In genomic region chr3:197886052-197886451, GRCh38 we compare ENCODE assay signal across 7 cellular contexts.
DNase-seq lines count a peak whose midpoint lies in the region; ATAC-seq, FAIRE-seq and TF ChIP-seq lines count a peak whose summit lies in the region.
"Not testable (repeated sequence)": the region's sequence is repeated elsewhere in the genome, so short reads cannot be mapped to it uniquely, and the experiment has no call there.

No MANE protein-coding gene starts in this region.

- not testable (repeated sequence) for H4K91ac ChIP-seq in H1 (replicated peaks; ENCODE audit: insufficient read length, low read length)

- not testable (repeated sequence) for H2BK12ac ChIP-seq in H1 (ENCODE audit: low read depth, low read length)

- H3K4me3 Mint-ChIP-seq in WTC11; activated naive CD4-positive, alpha-beta T cell treated with anti-CD3 and anti-CD28 coated beads, Interleukin-2, amount 50 U/mL, for 24 hours; stimulated activated effector memory CD8-positive, alpha-beta T cell treated with anti-CD3 and anti-CD28 coated beads, Interleukin-12 subunit alpha, Interleukin-12 subunit beta, amount 100 ng/mL, for 72 hours: not testable (repeated sequence)

- not testable (repeated sequence) for H2BK5ac ChIP-seq in H1 (ENCODE audit: low read depth, low read length)

- H3K79me2 ChIP-seq in K562 (ENCODE audit: control insufficient read depth, insufficient read depth, low read length); H1 (ENCODE audit: control insufficient read depth in 1 of 2, insufficient read depth in 2 of 2, low read length in 2 of 2); HepG2 (ENCODE audit: insufficient read depth, low read length): not testable (repeated sequence)

- H3K27ac ChIP-seq in HEK293 (ENCODE audit: extremely low read depth, low read depth, low read length); K562 (ENCODE audit: extremely low read depth, low read depth, low read length); H1 (ENCODE audit: low read depth, low read length); HepG2 (ENCODE audit: extremely low read length, insufficient read depth, low read length): not testable (repeated sequence)

- H3K27ac Mint-ChIP-seq in WTC11: not testable (repeated sequence)
- peak overlapping the region; percentile 30 for H3K27ac Mint-ChIP-seq in activated naive CD4-positive, alpha-beta T cell treated with anti-CD3 and anti-CD28 coated beads, Interleukin-2, amount 50 U/mL, for 24 hours
- H3K27ac Mint-ChIP-seq in stimulated activated effector memory CD8-positive, alpha-beta T cell treated with anti-CD3 and anti-CD28 coated beads, Interleukin-12 subunit alpha, Interleukin-12 subunit beta, amount 100 ng/mL, for 72 hours: peak overlapping the region; percentile 34

- FAIRE-seq in K562 (lab: Jason Lieb, UNC); H1 (lab: Jason Lieb, UNC); HepG2 (lab: Jason Lieb, UNC): not testable (repeated sequence)

- not testable (repeated sequence) for H2AK5ac ChIP-seq in H1 (ENCODE audit: low read depth, low read length)

- not testable (repeated sequence) for H3K4me1 ChIP-seq in HEK293 (ENCODE audit: control insufficient read depth, insufficient read depth, low read length); K562 (replicated peaks in 1 of 2; ENCODE audit: control insufficient read depth in 2 of 2, insufficient read depth in 2 of 2, low read length in 2 of 2); HepG2 (ENCODE audit: insufficient read depth, low read length)
- H3K4me1 ChIP-seq in H1 (replicated peaks in 1 of 4; ENCODE audit: control insufficient read depth in 3 of 4, insufficient read depth in 4 of 4, low read length in 3 of 4): peaks cover 8 to 18% (median 15%) of the 10 kb centered on the region in 4 experiments

- H3K23me2 ChIP-seq in H1 (ENCODE audit: low read depth, low read length): not testable (repeated sequence)

- TF ChIP-seq EP300 in K562 (IDR thresholded peaks at IDR 0.05; ENCODE audit: low read length); H1 (IDR thresholded peaks at IDR 0.05; ENCODE audit: borderline replicate concordance in 1 of 2, low read depth in 2 of 2, low read length in 2 of 2); HepG2 (IDR thresholded peaks at IDR 0.05; ENCODE audit: low read depth in 2 of 2, low read length in 2 of 2); HepG2 (CRISPR knock-in tag; IDR thresholded peaks at IDR 0.05; ENCODE audit: borderline replicate concordance): not testable (repeated sequence)

- not testable (repeated sequence) for H4K8ac ChIP-seq in H1 (ENCODE audit: extremely low read depth, insufficient read depth, low read length)

- not testable (repeated sequence) for H4K5ac ChIP-seq in H1 (ENCODE audit: insufficient read length, low read depth, low read length)

- H4K20me1 ChIP-seq in K562 (replicated peaks; ENCODE audit: control insufficient read depth, insufficient read depth, low read length); H1 (replicated peaks in 1 of 2; ENCODE audit: control insufficient read depth in 1 of 2, insufficient read depth in 2 of 2, low read length in 2 of 2): not testable (repeated sequence)
- peaks cover 13% of the 10 kb centered on the region; the same call in 1 of the 2 replicates for H4K20me1 ChIP-seq in HepG2 (ENCODE audit: insufficient read depth, low read length)

- not testable (repeated sequence) for H3K9me3 Mint-ChIP-seq in WTC11; activated naive CD4-positive, alpha-beta T cell treated with anti-CD3 and anti-CD28 coated beads, Interleukin-2, amount 50 U/mL, for 24 hours; stimulated activated effector memory CD8-positive, alpha-beta T cell treated with anti-CD3 and anti-CD28 coated beads, Interleukin-12 subunit alpha, Interleukin-12 subunit beta, amount 100 ng/mL, for 72 hours

- in situ Hi-C loops in K562 (cut with MboI); HepG2 (cut with HindIII; ENCODE audit: extremely low pct_ligation_motif_present, low pct_unique_long_range_greater_than_20kb): not testable (repeated sequence)

- H3K23ac ChIP-seq in H1 (ENCODE audit: insufficient read length): not testable (repeated sequence)

- peaks cover 51% of the 10 kb centered on the region for H3K4me1 Mint-ChIP-seq in WTC11
- peaks cover 12% of the 10 kb centered on the region for H3K4me1 Mint-ChIP-seq in activated naive CD4-positive, alpha-beta T cell treated with anti-CD3 and anti-CD28 coated beads, Interleukin-2, amount 50 U/mL, for 24 hours
- peaks cover 26% of the 10 kb centered on the region for H3K4me1 Mint-ChIP-seq in stimulated activated effector memory CD8-positive, alpha-beta T cell treated with anti-CD3 and anti-CD28 coated beads, Interleukin-12 subunit alpha, Interleukin-12 subunit beta, amount 100 ng/mL, for 72 hours

- H3K27me3 ChIP-seq in K562 (ENCODE audit: control insufficient read depth in 2 of 2, insufficient read depth in 2 of 2, low read length in 2 of 2); H1 (replicated peaks in 1 of 4; ENCODE audit: control insufficient read depth in 3 of 4, extremely low read depth in 1 of 4, insufficient read depth in 3 of 4, low read length in 3 of 4); HepG2 (ENCODE audit: control insufficient read depth in 1 of 2, insufficient read depth in 2 of 2, low read length in 2 of 2): not testable (repeated sequence)

- not testable (repeated sequence) for TF ChIP-seq POLR2A in K562 (conservative IDR thresholded peaks at IDR 0.05); H1 (IDR thresholded peaks at IDR 0.05; ENCODE audit: control extremely low read depth in 1 of 2, low read depth in 2 of 2, low read length in 2 of 2); HepG2 (IDR thresholded peaks at IDR 0.05; ENCODE audit: insufficient read depth in 1 of 2, low read depth in 2 of 2, low read length in 2 of 2)

- H3K14ac ChIP-seq in H1 (ENCODE audit: insufficient read length): not testable (repeated sequence)

- H3K56ac ChIP-seq in H1 (replicated peaks; ENCODE audit: insufficient read length, low read depth, low read length): not testable (repeated sequence)

- TF ChIP-seq CTCF in HEK293 (tag by site-specific recombination; IDR thresholded peaks at IDR 0.05); WTC11 (IDR thresholded peaks at IDR 0.05); K562 (IDR thresholded peaks at IDR 0.05 in 2 of 3, conservative IDR thresholded peaks at IDR 0.05 in 1 of 3; ENCODE audit: insufficient read depth in 2 of 3, low read depth in 1 of 3, low read length in 3 of 3); H1 (IDR thresholded peaks at IDR 0.05; ENCODE audit: control extremely low read depth in 1 of 3, insufficient read depth in 1 of 3, low read depth in 1 of 3, low read length in 3 of 3); HepG2 (CRISPR knock-in tag; IDR thresholded peaks at IDR 0.05): not testable (repeated sequence)

- peaks cover 0 to 14% of the 10 kb centered on the region in 2 experiments; a peak in 1 of 3 replicates for H3K36me3 ChIP-seq in HEK293 (ENCODE audit: control insufficient read depth in 2 of 2, insufficient read depth in 1 of 2, low read length in 2 of 2)
- peaks cover 15% of the 10 kb centered on the region; the same call in 1 of the 3 replicates for H3K36me3 ChIP-seq in K562 (ENCODE audit: control insufficient read depth, insufficient read depth, low read length)
- H3K36me3 ChIP-seq in H1 (ENCODE audit: control insufficient read depth in 2 of 4, insufficient read depth in 4 of 4, low read length in 3 of 4): not testable (repeated sequence)
- peaks cover 4 to 14% of the 10 kb centered on the region in 2 experiments; a peak in 4 of 5 replicates for H3K36me3 ChIP-seq in HepG2 (replicated peaks in 1 of 2; ENCODE audit: control insufficient read depth in 1 of 2, insufficient read depth in 2 of 2, low read length in 2 of 2)

- H3K4me2 ChIP-seq in K562 (ENCODE audit: insufficient read depth, low read length); H1 (ENCODE audit: insufficient read depth in 1 of 2, low read depth in 2 of 2, low read length in 2 of 2); HepG2 (ENCODE audit: low read depth, low read length): not testable (repeated sequence)

- POLR2A ChIA-PET in HEK293 (lab: Yijun Ruan, JAX); WTC11 (lab: Charles Lee); HepG2 (lab: Yijun Ruan, JAX): not testable (repeated sequence)
- POLR2A ChIA-PET in K562 (lab: Yijun Ruan, JAX): interaction anchor here (1.1 kb wide), 1 partner anchor 9 kb away, joined by 3 read pairs; no protein-coding TSS in a partner anchor
- POLR2A ChIA-PET in H1 (lab: Charles Lee; ENCODE audit: partially characterized antibody): interaction anchor here (0.6 kb wide), 1 partner anchor 13 kb away, joined by 3 read pairs; no protein-coding TSS in a partner anchor

- not testable (repeated sequence) for DNase-seq in WTC11 (ENCODE audit: low spot score); K562 (ENCODE audit: extremely low read depth in 1 of 4, low spot score in 3 of 4); H1 (ENCODE audit: low read depth in 1 of 2, low spot score in 2 of 2); HepG2 (ENCODE audit: low spot score); stimulated activated effector memory CD8-positive, alpha-beta T cell treated with anti-CD3 and anti-CD28 coated beads, Interleukin-12 subunit alpha, Interleukin-12 subunit beta, amount 100 ng/mL, for 72 hours (ENCODE audit: low spot score in 2 of 2)

- intact Hi-C loops in K562 (cut with micrococcal nuclease); HepG2 (cut with micrococcal nuclease; ENCODE audit: unreplicated experiment): not testable (repeated sequence)

- H3K9ac ChIP-seq in K562 (ENCODE audit: insufficient read depth in 1 of 2, low read depth in 2 of 2, low read length in 2 of 2); H1 (replicated peaks in 1 of 4; ENCODE audit: extremely low read depth in 1 of 4, low read depth in 3 of 4, low read length in 3 of 4); HepG2 (ENCODE audit: insufficient read depth, low read depth, low read length): not testable (repeated sequence)

- H3K36me3 Mint-ChIP-seq in WTC11: peaks cover 16% of the 10 kb centered on the region
- H3K36me3 Mint-ChIP-seq in activated naive CD4-positive, alpha-beta T cell treated with anti-CD3 and anti-CD28 coated beads, Interleukin-2, amount 50 U/mL, for 24 hours: not testable (repeated sequence)
- H3K36me3 Mint-ChIP-seq in stimulated activated effector memory CD8-positive, alpha-beta T cell treated with anti-CD3 and anti-CD28 coated beads, Interleukin-12 subunit alpha, Interleukin-12 subunit beta, amount 100 ng/mL, for 72 hours: peaks cover 98% of the 10 kb centered on the region

- H3K27me3 Mint-ChIP-seq in WTC11 (ENCODE audit: low read depth); activated naive CD4-positive, alpha-beta T cell treated with anti-CD3 and anti-CD28 coated beads, Interleukin-2, amount 50 U/mL, for 24 hours: not testable (repeated sequence)

- H3K4me3 ChIP-seq in HEK293 (ENCODE audit: low read depth, low read length); K562; H1 (ENCODE audit: extremely low read depth in 1 of 4, insufficient read depth in 2 of 4, low read depth in 3 of 4, low read length in 4 of 4); HepG2 (replicated peaks in 1 of 3; ENCODE audit: insufficient read depth in 1 of 3, low read depth in 2 of 3, low read length in 3 of 3): not testable (repeated sequence)

- not testable (repeated sequence) for H2BK120ac ChIP-seq in H1 (replicated peaks; ENCODE audit: low read depth, low read length)

- TF ChIP-seq RAD21 in K562 (CRISPR knock-in tag; conservative IDR thresholded peaks at IDR 0.05 in 1 of 2, IDR thresholded peaks at IDR 0.05 in 1 of 2); H1 (IDR thresholded peaks at IDR 0.05 in 1 of 2, conservative IDR thresholded peaks at IDR 0.05 in 1 of 2; ENCODE audit: low read depth in 2 of 2, low read length in 2 of 2); HepG2 (CRISPR knock-in tag; IDR thresholded peaks at IDR 0.05): not testable (repeated sequence)

- CTCF ChIA-PET in HEK293 (lab: Yijun Ruan, JAX); K562 (lab: Yijun Ruan, JAX; ENCODE audit: low intra/inter-chr PET ratio); HepG2 (lab: Yijun Ruan, JAX; ENCODE audit: low intra/inter-chr PET ratio, low total read pairs): not testable (repeated sequence)
- CTCF ChIA-PET in WTC11 (lab: Charles Lee): interaction anchor here (0.6 kb wide), 2 partner anchors 26 to 41 kb away, joined by 3 read pairs; no protein-coding TSS in a partner anchor
- CTCF ChIA-PET in H1 (lab: Charles Lee; ENCODE audit: partially characterized antibody): interaction anchor here (0.9 kb wide), 1 partner anchor 21 kb away, joined by 3 read pairs; no protein-coding TSS in a partner anchor

- H3K79me1 ChIP-seq in H1 (ENCODE audit: low read depth, low read length): not testable (repeated sequence)

- H3K9me3 ChIP-seq in HEK293 (ENCODE audit: control insufficient read depth, insufficient read depth, low read depth, low read length); K562 (replicated peaks; ENCODE audit: control insufficient read depth, insufficient read depth, low read depth, low read length); H1 (ENCODE audit: insufficient read depth in 2 of 2, low read depth in 1 of 2, low read length in 1 of 2); HepG2 (ENCODE audit: low read length): not testable (repeated sequence)

- 85% methylated on average over 1 of the region's 1 CpG for WGBS in K562 (ENCODE audit: insufficient coverage, low coverage, missing lambda C conversion rate)
- 100% methylated on average over 1 of the region's 1 CpG; no CpG with 5 or more reads in 1 of the 2 experiments for WGBS in H1 (ENCODE audit: extremely low coverage in 1 of 2, insufficient coverage in 1 of 2, insufficient read length in 1 of 2, insufficient replicate concordance in 2 of 2, low coverage in 1 of 2, low lambda C conversion rate in 2 of 2, missing lambda C conversion rate in 1 of 2), 2 experiments
- 92% methylated on average over 1 of the region's 1 CpG for WGBS in HepG2 (ENCODE audit: low lambda C conversion rate)

- not testable (repeated sequence) for ATAC-seq in WTC11; K562; HepG2; stimulated activated effector memory CD8-positive, alpha-beta T cell treated with anti-CD3 and anti-CD28 coated beads, Interleukin-12 subunit alpha, Interleukin-12 subunit beta, amount 100 ng/mL, for 72 hours

- not testable (repeated sequence) for H2AFZ ChIP-seq in K562 (ENCODE audit: low read depth, low read length); H1 (ENCODE audit: low read length); HepG2 (ENCODE audit: low read length)

- not testable (repeated sequence) for H2BK20ac ChIP-seq in H1 (ENCODE audit: low read length)

- not testable (repeated sequence) for H3K18ac ChIP-seq in H1 (ENCODE audit: extremely low read depth, low read length)

- H2BK15ac ChIP-seq in H1 (ENCODE audit: low read length): not testable (repeated sequence)

- H3K9me1 ChIP-seq in K562 (ENCODE audit: control insufficient read depth, insufficient read depth, low read length): not testable (repeated sequence)

- H3K4ac ChIP-seq in H1 (replicated peaks; ENCODE audit: insufficient read length, low read depth, low read length): not testable (repeated sequence)

- BruUV-seq in K562 (replicated peaks; lab: Mats Ljungman, UMichigan); HepG2 (replicated peaks; lab: Mats Ljungman, UMichigan): not testable (repeated sequence)
